Comparison of ENCODE assay signal across 9 cellular contexts in genomic region chr3:180855364-180855763, GRCh38. TPM values are rescaled to one million over a fixed set of nuclear protein-coding genes. Genes with fewer than 3 reads are reported as not detected.
DNase-seq lines count a peak whose midpoint lies in the region; ATAC-seq and TF ChIP-seq lines count a peak whose summit lies in the region.
"Had no signal": no experiment of that assay in that cellular context is flagged by ENCODE, and none has a peak within 500 bp of the region (broad histone marks: within the 10 kb centered on the region; RNA-seq: fewer than 3 reads in every experiment).

No MANE protein-coding gene starts in this region.

- TF ChIP-seq POLR2A in Peyer's patch (IDR thresholded peaks at IDR 0.05) (no peak), testis (IDR thresholded peaks at IDR 0.05) (no peak)

- DNase-seq in D341Med (ENCODE audit: low spot score): peak; percentile 33
- DNase-seq in NCI-H1092 treated with DMSO at 0.1 percent for 48 hours (lab: John Stamatoyannopoulos, UW): peak; percentile 56
- DNase-seq in dermis blood vessel endothelial cell: peak; percentile 39
- no peak for DNase-seq in Peyer's patch
- no peak for DNase-seq in GM10248 (ENCODE audit: extremely low spot score)
- DNase-seq in testis: no peak
- no peak for DNase-seq in cerebellar nuclear complex (lab: John Stamatoyannopoulos, UW)
- DNase-seq: NCI-H1048 had no signal

- no peak overlapping the region for H3K4me3 ChIP-seq in Peyer's patch
- no peak overlapping the region for H3K4me3 ChIP-seq in testis

- no peak for TF ChIP-seq CTCF in Peyer's patch (IDR thresholded peaks at IDR 0.05)
- no peak for TF ChIP-seq CTCF in GM10248 (IDR thresholded peaks at IDR 0.05; ENCODE audit: control extremely low read depth, extremely low read depth, low read depth, missing control alignments)
- peak in 1 of 3 experiments; percentile 15 for TF ChIP-seq CTCF in testis (IDR thresholded peaks at IDR 0.05)

- intact Hi-C loops in testis (cut with DNase I; ENCODE audit: low total_unique reads): no loop called here

- POLR2A ChIA-PET in GM10248 (lab: Yijun Ruan, JAX): no interaction called here

- ATAC-seq in GM21528 (IDR thresholded peaks at IDR 0.05; ENCODE audit: low FRiP score, unreplicated experiment): peak; percentile 73

- H3K9me3 ChIP-seq in Peyer's patch (no peaks in the 10 kb centered on the region), testis (no peaks in the 10 kb centered on the region)

- no peaks in the 10 kb centered on the region for H3K27me3 ChIP-seq in Peyer's patch
- no peaks in the 10 kb centered on the region for H3K27me3 ChIP-seq in testis

- CTCF ChIA-PET in GM10248 (lab: Yijun Ruan, JAX): interaction anchor here (1.2 to 1.7 kb wide), 4 partner anchors 8 to 216 kb away, joined by 3 to 7 read pairs (median 4); no protein-coding TSS in a partner anchor

- WGBS in testis, 2 donors: 23 to 34% methylated on average over 2 of the region's 2 CpGs

- H3K27ac ChIP-seq in Peyer's patch: no peak overlapping the region
- H3K27ac ChIP-seq in testis: no peak overlapping the region

- H3K4me1 ChIP-seq in Peyer's patch (no peaks in the 10 kb centered on the region), testis (no peaks in the 10 kb centered on the region)

- H3K36me3 ChIP-seq in Peyer's patch: no peaks in the 10 kb centered on the region
- H3K36me3 ChIP-seq in testis (ENCODE audit: low read depth, missing control alignments): no peaks in the 10 kb centered on the region

RNA-seq across cellular contexts. Expression of gene FXR1, which starts 57.1 kb away (rescaled TPM):
- 177 and 233 TPM in 2 replicates for total RNA-seq in dermis blood vessel endothelial cell
- 100 to 1,000 TPM in 1 of 4 donors, 10 to 100 TPM in 3; 54.5 to 115 (median 79.9) TPM for total RNA-seq in Peyer's patch
- 100 to 1,000 TPM; 183 to 274 TPM for total RNA-seq in testis
- polyA plus RNA-seq in testis (ENCODE audit: insufficient read depth, low read depth, low replicate concordance): 273 TPM

Comparison
In these comparisons a context has a peak if more than half of its experiments do, and no peak if none do; other contexts are left out.
1. DNase-seq: peak in D341Med (single experiment), NCI-H1092 treated with DMSO at 0.1 percent for 48 hours (single experiment) and dermis blood vessel endothelial cell (single experiment); none in Peyer's patch (0 of 3), GM10248 (single experiment), testis (single experiment) and cerebellar nuclear complex (0 of 2).